In genomic region chr4:67521506-67521905, GRCh38 we compare ENCODE assay signal across 1 cellular context.
TF ChIP-seq lines count a peak whose summit lies in the region.

No MANE protein-coding gene starts in this region.

TF ChIP-seq in GM23338, 12 proteins besides CTCF, POLR2A, EP300 and RAD21 (continued from another document):
- TF ChIP-seq, protein P1, sequence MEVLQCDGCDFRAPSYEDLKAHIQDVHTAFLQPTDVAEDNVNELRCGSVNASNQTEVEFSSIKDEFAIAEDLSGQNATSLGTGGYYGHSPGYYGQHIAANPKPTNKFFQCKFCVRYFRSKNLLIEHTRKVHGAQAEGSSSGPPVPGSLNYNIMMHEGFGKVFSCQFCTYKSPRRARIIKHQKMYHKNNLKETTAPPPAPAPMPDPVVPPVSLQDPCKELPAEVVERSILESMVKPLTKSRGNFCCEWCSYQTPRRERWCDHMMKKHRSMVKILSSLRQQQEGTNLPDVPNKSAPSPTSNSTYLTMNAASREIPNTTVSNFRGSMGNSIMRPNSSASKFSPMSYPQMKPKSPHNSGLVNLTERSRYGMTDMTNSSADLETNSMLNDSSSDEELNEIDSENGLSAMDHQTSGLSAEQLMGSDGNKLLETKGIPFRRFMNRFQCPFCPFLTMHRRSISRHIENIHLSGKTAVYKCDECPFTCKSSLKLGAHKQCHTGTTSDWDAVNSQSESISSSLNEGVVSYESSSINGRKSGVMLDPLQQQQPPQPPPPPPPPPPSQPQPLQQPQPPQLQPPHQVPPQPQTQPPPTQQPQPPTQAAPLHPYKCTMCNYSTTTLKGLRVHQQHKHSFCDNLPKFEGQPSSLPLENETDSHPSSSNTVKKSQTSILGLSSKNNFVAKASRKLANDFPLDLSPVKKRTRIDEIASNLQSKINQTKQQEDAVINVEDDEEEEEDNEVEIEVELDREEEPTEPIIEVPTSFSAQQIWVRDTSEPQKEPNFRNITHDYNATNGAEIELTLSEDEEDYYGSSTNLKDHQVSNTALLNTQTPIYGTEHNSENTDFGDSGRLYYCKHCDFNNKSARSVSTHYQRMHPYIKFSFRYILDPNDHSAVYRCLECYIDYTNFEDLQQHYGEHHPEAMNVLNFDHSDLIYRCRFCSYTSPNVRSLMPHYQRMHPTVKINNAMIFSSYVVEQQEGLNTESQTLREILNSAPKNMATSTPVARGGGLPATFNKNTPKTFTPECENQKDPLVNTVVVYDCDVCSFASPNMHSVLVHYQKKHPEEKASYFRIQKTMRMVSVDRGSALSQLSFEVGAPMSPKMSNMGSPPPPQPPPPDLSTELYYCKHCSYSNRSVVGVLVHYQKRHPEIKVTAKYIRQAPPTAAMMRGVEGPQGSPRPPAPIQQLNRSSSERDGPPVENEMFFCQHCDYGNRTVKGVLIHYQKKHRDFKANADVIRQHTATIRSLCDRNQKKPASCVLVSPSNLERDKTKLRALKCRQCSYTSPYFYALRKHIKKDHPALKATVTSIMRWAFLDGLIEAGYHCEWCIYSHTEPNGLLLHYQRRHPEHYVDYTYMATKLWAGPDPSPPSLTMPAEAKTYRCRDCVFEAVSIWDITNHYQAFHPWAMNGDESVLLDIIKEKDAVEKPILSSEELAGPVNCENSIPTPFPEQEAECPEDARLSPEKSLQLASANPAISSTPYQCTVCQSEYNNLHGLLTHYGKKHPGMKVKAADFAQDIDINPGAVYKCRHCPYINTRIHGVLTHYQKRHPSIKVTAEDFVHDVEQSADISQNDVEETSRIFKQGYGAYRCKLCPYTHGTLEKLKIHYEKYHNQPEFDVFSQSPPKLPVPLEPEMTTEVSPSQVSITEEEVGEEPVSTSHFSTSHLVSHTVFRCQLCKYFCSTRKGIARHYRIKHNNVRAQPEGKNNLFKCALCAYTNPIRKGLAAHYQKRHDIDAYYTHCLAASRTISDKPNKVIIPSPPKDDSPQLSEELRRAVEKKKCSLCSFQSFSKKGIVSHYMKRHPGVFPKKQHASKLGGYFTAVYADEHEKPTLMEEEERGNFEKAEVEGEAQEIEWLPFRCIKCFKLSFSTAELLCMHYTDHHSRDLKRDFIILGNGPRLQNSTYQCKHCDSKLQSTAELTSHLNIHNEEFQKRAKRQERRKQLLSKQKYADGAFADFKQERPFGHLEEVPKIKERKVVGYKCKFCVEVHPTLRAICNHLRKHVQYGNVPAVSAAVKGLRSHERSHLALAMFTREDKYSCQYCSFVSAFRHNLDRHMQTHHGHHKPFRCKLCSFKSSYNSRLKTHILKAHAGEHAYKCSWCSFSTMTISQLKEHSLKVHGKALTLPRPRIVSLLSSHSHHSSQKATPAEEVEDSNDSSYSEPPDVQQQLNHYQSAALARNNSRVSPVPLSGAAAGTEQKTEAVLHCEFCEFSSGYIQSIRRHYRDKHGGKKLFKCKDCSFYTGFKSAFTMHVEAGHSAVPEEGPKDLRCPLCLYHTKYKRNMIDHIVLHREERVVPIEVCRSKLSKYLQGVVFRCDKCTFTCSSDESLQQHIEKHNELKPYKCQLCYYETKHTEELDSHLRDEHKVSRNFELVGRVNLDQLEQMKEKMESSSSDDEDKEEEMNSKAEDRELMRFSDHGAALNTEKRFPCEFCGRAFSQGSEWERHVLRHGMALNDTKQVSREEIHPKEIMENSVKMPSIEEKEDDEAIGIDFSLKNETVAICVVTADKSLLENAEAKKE (CRISPR knock-in tag; IDR thresholded peaks at IDR 0.05), result no peak
- TF ChIP-seq EZH2phosphoT487 (IDR thresholded peaks at IDR 0.05; ENCODE audit: unreplicated experiment) (no peak), NANOG (IDR thresholded peaks at IDR 0.05; ENCODE audit: borderline replicate concordance) (no peak), REST (IDR thresholded peaks at IDR 0.05; ENCODE audit: unreplicated experiment) (no peak), ZNF331 (CRISPR knock-in tag; IDR thresholded peaks at IDR 0.05; ENCODE audit: low read depth) (no peak), POLR2AphosphoS5 (IDR thresholded peaks at IDR 0.05; ENCODE audit: low read depth) (no peak), ZNF114 (CRISPR knock-in tag; IDR thresholded peaks at IDR 0.05) (no peak), STAT1 (IDR thresholded peaks at IDR 0.05; ENCODE audit: unreplicated experiment) (no peak), EZH2 (IDR thresholded peaks at IDR 0.05; ENCODE audit: low read depth, unreplicated experiment) (no peak)
- TF ChIP-seq, protein P2, sequence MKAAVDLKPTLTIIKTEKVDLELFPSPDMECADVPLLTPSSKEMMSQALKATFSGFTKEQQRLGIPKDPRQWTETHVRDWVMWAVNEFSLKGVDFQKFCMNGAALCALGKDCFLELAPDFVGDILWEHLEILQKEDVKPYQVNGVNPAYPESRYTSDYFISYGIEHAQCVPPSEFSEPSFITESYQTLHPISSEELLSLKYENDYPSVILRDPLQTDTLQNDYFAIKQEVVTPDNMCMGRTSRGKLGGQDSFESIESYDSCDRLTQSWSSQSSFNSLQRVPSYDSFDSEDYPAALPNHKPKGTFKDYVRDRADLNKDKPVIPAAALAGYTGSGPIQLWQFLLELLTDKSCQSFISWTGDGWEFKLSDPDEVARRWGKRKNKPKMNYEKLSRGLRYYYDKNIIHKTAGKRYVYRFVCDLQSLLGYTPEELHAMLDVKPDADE (IDR thresholded peaks at IDR 0.05), result no peak
